Comparison of ENCODE assay signal across 1 cellular context in the genomic region with DNA sequence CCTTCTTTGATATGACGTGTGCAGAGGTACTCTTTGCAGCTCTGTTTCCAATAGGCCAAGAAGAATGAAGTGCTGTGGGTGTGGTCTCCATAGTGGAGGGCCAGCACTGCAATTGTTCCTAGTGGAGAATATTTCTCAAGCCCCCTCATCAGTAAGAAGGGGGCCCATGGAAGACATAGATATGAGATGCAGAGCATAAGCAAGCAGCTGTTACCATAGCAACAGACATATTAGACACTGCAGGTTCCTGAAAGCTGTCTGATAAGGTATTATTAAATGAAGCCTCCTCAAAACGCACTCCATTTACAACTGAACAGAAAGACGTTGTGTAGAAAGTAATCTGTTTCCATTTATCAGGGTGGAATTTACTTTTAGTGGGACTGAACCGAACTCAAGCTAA.
TF ChIP-seq lines count a peak whose summit lies in the region.

No MANE protein-coding gene starts in this region.

TF ChIP-seq in GM23338, 12 proteins besides CTCF, POLR2A, EP300 and RAD21 (continued from another document):
- TF ChIP-seq, protein P1, sequence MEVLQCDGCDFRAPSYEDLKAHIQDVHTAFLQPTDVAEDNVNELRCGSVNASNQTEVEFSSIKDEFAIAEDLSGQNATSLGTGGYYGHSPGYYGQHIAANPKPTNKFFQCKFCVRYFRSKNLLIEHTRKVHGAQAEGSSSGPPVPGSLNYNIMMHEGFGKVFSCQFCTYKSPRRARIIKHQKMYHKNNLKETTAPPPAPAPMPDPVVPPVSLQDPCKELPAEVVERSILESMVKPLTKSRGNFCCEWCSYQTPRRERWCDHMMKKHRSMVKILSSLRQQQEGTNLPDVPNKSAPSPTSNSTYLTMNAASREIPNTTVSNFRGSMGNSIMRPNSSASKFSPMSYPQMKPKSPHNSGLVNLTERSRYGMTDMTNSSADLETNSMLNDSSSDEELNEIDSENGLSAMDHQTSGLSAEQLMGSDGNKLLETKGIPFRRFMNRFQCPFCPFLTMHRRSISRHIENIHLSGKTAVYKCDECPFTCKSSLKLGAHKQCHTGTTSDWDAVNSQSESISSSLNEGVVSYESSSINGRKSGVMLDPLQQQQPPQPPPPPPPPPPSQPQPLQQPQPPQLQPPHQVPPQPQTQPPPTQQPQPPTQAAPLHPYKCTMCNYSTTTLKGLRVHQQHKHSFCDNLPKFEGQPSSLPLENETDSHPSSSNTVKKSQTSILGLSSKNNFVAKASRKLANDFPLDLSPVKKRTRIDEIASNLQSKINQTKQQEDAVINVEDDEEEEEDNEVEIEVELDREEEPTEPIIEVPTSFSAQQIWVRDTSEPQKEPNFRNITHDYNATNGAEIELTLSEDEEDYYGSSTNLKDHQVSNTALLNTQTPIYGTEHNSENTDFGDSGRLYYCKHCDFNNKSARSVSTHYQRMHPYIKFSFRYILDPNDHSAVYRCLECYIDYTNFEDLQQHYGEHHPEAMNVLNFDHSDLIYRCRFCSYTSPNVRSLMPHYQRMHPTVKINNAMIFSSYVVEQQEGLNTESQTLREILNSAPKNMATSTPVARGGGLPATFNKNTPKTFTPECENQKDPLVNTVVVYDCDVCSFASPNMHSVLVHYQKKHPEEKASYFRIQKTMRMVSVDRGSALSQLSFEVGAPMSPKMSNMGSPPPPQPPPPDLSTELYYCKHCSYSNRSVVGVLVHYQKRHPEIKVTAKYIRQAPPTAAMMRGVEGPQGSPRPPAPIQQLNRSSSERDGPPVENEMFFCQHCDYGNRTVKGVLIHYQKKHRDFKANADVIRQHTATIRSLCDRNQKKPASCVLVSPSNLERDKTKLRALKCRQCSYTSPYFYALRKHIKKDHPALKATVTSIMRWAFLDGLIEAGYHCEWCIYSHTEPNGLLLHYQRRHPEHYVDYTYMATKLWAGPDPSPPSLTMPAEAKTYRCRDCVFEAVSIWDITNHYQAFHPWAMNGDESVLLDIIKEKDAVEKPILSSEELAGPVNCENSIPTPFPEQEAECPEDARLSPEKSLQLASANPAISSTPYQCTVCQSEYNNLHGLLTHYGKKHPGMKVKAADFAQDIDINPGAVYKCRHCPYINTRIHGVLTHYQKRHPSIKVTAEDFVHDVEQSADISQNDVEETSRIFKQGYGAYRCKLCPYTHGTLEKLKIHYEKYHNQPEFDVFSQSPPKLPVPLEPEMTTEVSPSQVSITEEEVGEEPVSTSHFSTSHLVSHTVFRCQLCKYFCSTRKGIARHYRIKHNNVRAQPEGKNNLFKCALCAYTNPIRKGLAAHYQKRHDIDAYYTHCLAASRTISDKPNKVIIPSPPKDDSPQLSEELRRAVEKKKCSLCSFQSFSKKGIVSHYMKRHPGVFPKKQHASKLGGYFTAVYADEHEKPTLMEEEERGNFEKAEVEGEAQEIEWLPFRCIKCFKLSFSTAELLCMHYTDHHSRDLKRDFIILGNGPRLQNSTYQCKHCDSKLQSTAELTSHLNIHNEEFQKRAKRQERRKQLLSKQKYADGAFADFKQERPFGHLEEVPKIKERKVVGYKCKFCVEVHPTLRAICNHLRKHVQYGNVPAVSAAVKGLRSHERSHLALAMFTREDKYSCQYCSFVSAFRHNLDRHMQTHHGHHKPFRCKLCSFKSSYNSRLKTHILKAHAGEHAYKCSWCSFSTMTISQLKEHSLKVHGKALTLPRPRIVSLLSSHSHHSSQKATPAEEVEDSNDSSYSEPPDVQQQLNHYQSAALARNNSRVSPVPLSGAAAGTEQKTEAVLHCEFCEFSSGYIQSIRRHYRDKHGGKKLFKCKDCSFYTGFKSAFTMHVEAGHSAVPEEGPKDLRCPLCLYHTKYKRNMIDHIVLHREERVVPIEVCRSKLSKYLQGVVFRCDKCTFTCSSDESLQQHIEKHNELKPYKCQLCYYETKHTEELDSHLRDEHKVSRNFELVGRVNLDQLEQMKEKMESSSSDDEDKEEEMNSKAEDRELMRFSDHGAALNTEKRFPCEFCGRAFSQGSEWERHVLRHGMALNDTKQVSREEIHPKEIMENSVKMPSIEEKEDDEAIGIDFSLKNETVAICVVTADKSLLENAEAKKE (CRISPR knock-in tag; IDR thresholded peaks at IDR 0.05), result no peak
- TF ChIP-seq, protein P2, sequence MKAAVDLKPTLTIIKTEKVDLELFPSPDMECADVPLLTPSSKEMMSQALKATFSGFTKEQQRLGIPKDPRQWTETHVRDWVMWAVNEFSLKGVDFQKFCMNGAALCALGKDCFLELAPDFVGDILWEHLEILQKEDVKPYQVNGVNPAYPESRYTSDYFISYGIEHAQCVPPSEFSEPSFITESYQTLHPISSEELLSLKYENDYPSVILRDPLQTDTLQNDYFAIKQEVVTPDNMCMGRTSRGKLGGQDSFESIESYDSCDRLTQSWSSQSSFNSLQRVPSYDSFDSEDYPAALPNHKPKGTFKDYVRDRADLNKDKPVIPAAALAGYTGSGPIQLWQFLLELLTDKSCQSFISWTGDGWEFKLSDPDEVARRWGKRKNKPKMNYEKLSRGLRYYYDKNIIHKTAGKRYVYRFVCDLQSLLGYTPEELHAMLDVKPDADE (IDR thresholded peaks at IDR 0.05), result no peak
- TF ChIP-seq EZH2 (IDR thresholded peaks at IDR 0.05; ENCODE audit: low read depth, unreplicated experiment), result no peak
- TF ChIP-seq POLR2AphosphoS5 (IDR thresholded peaks at IDR 0.05; ENCODE audit: low read depth), result no peak
- no peak for TF ChIP-seq ZNF114 (CRISPR knock-in tag; IDR thresholded peaks at IDR 0.05)
- no peak for TF ChIP-seq NANOG (IDR thresholded peaks at IDR 0.05; ENCODE audit: borderline replicate concordance)
